1 cellular context compared by ENCODE assay signal in genomic region chr11:43268786-43269185, GRCh38.
TF ChIP-seq lines count a peak whose summit lies in the region.

No MANE protein-coding gene starts in this region.

TF ChIP-seq in HepG2, 621 proteins besides CTCF, POLR2A, EP300 and RAD21:
- no peak for TF ChIP-seq PLSCR1 (CRISPR knock-in tag; IDR thresholded peaks at IDR 0.05; ENCODE audit: borderline replicate concordance)
- TF ChIP-seq, protein P1, sequence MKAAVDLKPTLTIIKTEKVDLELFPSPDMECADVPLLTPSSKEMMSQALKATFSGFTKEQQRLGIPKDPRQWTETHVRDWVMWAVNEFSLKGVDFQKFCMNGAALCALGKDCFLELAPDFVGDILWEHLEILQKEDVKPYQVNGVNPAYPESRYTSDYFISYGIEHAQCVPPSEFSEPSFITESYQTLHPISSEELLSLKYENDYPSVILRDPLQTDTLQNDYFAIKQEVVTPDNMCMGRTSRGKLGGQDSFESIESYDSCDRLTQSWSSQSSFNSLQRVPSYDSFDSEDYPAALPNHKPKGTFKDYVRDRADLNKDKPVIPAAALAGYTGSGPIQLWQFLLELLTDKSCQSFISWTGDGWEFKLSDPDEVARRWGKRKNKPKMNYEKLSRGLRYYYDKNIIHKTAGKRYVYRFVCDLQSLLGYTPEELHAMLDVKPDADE (CRISPR knock-in tag; IDR thresholded peaks at IDR 0.05), result no peak
- TF ChIP-seq ZNF556 (CRISPR knock-in tag; IDR thresholded peaks at IDR 0.05; ENCODE audit: borderline replicate concordance), result no peak
- no peak for TF ChIP-seq SRSF9 (IDR thresholded peaks at IDR 0.05; ENCODE audit: borderline replicate concordance, insufficient read depth, low read depth, low read length, poor library complexity, severe bottlenecking)
- TF ChIP-seq, protein P2, sequence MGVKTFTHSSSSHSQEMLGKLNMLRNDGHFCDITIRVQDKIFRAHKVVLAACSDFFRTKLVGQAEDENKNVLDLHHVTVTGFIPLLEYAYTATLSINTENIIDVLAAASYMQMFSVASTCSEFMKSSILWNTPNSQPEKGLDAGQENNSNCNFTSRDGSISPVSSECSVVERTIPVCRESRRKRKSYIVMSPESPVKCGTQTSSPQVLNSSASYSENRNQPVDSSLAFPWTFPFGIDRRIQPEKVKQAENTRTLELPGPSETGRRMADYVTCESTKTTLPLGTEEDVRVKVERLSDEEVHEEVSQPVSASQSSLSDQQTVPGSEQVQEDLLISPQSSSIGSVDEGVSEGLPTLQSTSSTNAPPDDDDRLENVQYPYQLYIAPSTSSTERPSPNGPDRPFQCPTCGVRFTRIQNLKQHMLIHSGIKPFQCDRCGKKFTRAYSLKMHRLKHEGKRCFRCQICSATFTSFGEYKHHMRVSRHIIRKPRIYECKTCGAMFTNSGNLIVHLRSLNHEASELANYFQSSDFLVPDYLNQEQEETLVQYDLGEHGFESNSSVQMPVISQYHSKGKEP (CRISPR knock-in tag; IDR thresholded peaks at IDR 0.05), result no peak
- TF ChIP-seq, protein P3, sequence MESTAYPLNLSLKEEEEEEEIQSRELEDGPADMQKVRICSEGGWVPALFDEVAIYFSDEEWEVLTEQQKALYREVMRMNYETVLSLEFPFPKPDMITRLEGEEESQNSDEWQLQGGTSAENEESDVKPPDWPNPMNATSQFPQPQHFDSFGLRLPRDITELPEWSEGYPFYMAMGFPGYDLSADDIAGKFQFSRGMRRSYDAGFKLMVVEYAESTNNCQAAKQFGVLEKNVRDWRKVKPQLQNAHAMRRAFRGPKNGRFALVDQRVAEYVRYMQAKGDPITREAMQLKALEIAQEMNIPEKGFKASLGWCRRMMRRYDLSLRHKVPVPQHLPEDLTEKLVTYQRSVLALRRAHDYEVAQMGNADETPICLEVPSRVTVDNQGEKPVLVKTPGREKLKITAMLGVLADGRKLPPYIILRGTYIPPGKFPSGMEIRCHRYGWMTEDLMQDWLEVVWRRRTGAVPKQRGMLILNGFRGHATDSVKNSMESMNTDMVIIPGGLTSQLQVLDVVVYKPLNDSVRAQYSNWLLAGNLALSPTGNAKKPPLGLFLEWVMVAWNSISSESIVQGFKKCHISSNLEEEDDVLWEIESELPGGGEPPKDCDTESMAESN (CRISPR knock-in tag; conservative IDR thresholded peaks at IDR 0.05), result no peak
- no peak for TF ChIP-seq ZNF670 (CRISPR knock-in tag; IDR thresholded peaks at IDR 0.05; ENCODE audit: borderline replicate concordance)
- TF ChIP-seq, protein P4, sequence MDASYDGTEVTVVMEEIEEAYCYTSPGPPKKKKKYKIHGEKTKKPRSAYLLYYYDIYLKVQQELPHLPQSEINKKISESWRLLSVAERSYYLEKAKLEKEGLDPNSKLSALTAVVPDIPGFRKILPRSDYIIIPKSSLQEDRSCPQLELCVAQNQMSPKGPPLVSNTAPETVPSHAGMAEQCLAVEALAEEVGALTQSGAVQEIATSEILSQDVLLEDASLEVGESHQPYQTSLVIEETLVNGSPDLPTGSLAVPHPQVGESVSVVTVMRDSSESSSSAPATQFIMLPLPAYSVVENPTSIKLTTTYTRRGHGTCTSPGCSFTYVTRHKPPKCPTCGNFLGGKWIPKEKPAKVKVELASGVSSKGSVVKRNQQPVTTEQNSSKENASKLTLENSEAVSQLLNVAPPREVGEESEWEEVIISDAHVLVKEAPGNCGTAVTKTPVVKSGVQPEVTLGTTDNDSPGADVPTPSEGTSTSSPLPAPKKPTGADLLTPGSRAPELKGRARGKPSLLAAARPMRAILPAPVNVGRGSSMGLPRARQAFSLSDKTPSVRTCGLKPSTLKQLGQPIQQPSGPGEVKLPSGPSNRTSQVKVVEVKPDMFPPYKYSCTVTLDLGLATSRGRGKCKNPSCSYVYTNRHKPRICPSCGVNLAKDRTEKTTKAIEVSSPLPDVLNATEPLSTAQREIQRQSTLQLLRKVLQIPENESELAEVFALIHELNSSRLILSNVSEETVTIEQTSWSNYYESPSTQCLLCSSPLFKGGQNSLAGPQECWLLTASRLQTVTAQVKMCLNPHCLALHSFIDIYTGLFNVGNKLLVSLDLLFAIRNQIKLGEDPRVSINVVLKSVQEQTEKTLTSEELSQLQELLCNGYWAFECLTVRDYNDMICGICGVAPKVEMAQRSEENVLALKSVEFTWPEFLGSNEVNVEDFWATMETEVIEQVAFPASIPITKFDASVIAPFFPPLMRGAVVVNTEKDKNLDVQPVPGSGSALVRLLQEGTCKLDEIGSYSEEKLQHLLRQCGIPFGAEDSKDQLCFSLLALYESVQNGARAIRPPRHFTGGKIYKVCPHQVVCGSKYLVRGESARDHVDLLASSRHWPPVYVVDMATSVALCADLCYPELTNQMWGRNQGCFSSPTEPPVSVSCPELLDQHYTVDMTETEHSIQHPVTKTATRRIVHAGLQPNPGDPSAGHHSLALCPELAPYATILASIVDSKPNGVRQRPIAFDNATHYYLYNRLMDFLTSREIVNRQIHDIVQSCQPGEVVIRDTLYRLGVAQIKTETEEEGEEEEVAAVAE (CRISPR knock-in tag; IDR thresholded peaks at IDR 0.05; ENCODE audit: borderline replicate concordance), result no peak
- TF ChIP-seq MZF1 (CRISPR knock-in tag; IDR thresholded peaks at IDR 0.05; ENCODE audit: borderline replicate concordance), result no peak
- no peak for TF ChIP-seq ZNF275 (CRISPR knock-in tag; IDR thresholded peaks at IDR 0.05; ENCODE audit: borderline replicate concordance)
- no peak for TF ChIP-seq RFX3 (CRISPR knock-in tag; IDR thresholded peaks at IDR 0.05)
- no peak for TF ChIP-seq ZIK1 (CRISPR knock-in tag; IDR thresholded peaks at IDR 0.05; ENCODE audit: borderline replicate concordance, low read depth)
- no peak for TF ChIP-seq RORA (CRISPR knock-in tag; IDR thresholded peaks at IDR 0.05)
- TF ChIP-seq, protein P5, sequence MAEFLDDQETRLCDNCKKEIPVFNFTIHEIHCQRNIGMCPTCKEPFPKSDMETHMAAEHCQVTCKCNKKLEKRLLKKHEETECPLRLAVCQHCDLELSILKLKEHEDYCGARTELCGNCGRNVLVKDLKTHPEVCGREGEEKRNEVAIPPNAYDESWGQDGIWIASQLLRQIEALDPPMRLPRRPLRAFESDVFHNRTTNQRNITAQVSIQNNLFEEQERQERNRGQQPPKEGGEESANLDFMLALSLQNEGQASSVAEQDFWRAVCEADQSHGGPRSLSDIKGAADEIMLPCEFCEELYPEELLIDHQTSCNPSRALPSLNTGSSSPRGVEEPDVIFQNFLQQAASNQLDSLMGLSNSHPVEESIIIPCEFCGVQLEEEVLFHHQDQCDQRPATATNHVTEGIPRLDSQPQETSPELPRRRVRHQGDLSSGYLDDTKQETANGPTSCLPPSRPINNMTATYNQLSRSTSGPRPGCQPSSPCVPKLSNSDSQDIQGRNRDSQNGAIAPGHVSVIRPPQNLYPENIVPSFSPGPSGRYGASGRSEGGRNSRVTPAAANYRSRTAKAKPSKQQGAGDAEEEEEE (CRISPR knock-in tag; IDR thresholded peaks at IDR 0.05; ENCODE audit: borderline replicate concordance), result no peak
- no peak for TF ChIP-seq POLR2G (IDR thresholded peaks at IDR 0.05; ENCODE audit: low read depth, low read length)
- TF ChIP-seq AKAP8 (CRISPR knock-in tag; IDR thresholded peaks at IDR 0.05), result no peak
